Comparison of ENCODE assay signal across 8 cellular contexts in genomic region chr19:56120002-56120370, GRCh38. TPM values are rescaled to one million over a fixed set of nuclear protein-coding genes. Genes with fewer than 3 reads are reported as not detected.
A peak's percentile ranks its signal among the peaks of the same experiment; 100 is the strongest.
DNase-seq lines count a peak whose midpoint lies in the region; ATAC-seq, FAIRE-seq and TF ChIP-seq lines count a peak whose summit lies in the region.

No MANE protein-coding gene starts in this region.

- no peak for FAIRE-seq in urothelium cell line (lab: Jason Lieb, UNC)

- TF ChIP-seq CTCF in RWPE1 (conservative IDR thresholded peaks at IDR 0.05; ENCODE audit: low read depth) (no peak), epithelial cell of proximal tubule (conservative IDR thresholded peaks at IDR 0.05; ENCODE audit: low read depth, low read length) (no peak), osteocyte (IDR thresholded peaks at IDR 0.05) (no peak)

- no peaks in the 10 kb centered on the region for H3K27me3 Mint-ChIP-seq in CD8-positive, alpha-beta memory T cell
- no peaks in the 10 kb centered on the region for H3K27me3 Mint-ChIP-seq in osteocyte (ENCODE audit: unreplicated experiment)

- no peaks in the 10 kb centered on the region for H3K36me3 ChIP-seq in CD8-positive, alpha-beta memory T cell (ENCODE audit: insufficient read depth, low read length)

- ATAC-seq in GM18870 (IDR thresholded peaks at IDR 0.05; ENCODE audit: unreplicated experiment) = no peak

- no peak for DNase-seq in CD8-positive, alpha-beta memory T cell
- DNase-seq in RWPE1 (ENCODE audit: low spot score) (no peak), epithelial cell of proximal tubule (ENCODE audit: low read depth) (no peak), osteocyte (ENCODE audit: extremely low spot score, unreplicated experiment) (no peak), NCI-H2029 treated with DMSO at 0.1 percent for 48 hours (lab: John Stamatoyannopoulos, UW) (no peak), medulla oblongata (ENCODE audit: extremely low spot score) (no peak), urothelium cell line (ENCODE audit: low spot score) (no peak)

- peaks cover 0 to 5% (median 0%) of the 10 kb centered on the region in 3 donors for H3K36me3 Mint-ChIP-seq in CD8-positive, alpha-beta memory T cell
- no peaks in the 10 kb centered on the region for H3K36me3 Mint-ChIP-seq in osteocyte (ENCODE audit: unreplicated experiment)

- H3K4me1 Mint-ChIP-seq in CD8-positive, alpha-beta memory T cell = peaks cover 33 to 48% (median 40%) of the 10 kb centered on the region in 3 donors
- peaks cover 20% of the 10 kb centered on the region for H3K4me1 Mint-ChIP-seq in osteocyte (ENCODE audit: unreplicated experiment)

- H3K4me3 ChIP-seq in CD8-positive, alpha-beta memory T cell (ENCODE audit: low read length) = peak overlapping the region; percentile 53
- peak overlapping the region; percentile 75 for H3K4me3 ChIP-seq in epithelial cell of proximal tubule (ENCODE audit: low read depth, low read length)

- peak overlapping the region; percentile 76 to 90 (median 81) for H3K4me3 Mint-ChIP-seq in CD8-positive, alpha-beta memory T cell
- H3K4me3 Mint-ChIP-seq in osteocyte (ENCODE audit: unreplicated experiment) = peak overlapping the region; percentile 81

- H3K9me3 ChIP-seq in CD8-positive, alpha-beta memory T cell (ENCODE audit: low read length) = no peaks in the 10 kb centered on the region

- H3K27ac Mint-ChIP-seq in CD8-positive, alpha-beta memory T cell = peak overlapping the region in 7 of 8 donors; percentile 82 to 96 (median 90)
- peak overlapping the region; percentile 78 for H3K27ac Mint-ChIP-seq in osteocyte (ENCODE audit: unreplicated experiment)

- CTCF ChIA-PET in CD8-positive, alpha-beta memory T cell (lab: Charles Lee) = no interaction called here
- CTCF ChIA-PET in RWPE1 (lab: Yijun Ruan, JAX) = no interaction called here

- POLR2A ChIA-PET in CD8-positive, alpha-beta memory T cell (lab: Charles Lee) = no interaction called here
- POLR2A ChIA-PET in RWPE1 (lab: Yijun Ruan, JAX; ENCODE audit: low non-redundant PET) = no interaction called here

- H3K9me3 Mint-ChIP-seq in CD8-positive, alpha-beta memory T cell = no peaks in the 10 kb centered on the region
- H3K9me3 Mint-ChIP-seq in osteocyte (ENCODE audit: unreplicated experiment) = no peaks in the 10 kb centered on the region

- H3K27me3 ChIP-seq in CD8-positive, alpha-beta memory T cell (ENCODE audit: insufficient read depth, low read length, poor library complexity, severe bottlenecking) = no peaks in the 10 kb centered on the region

- peak overlapping the region; percentile 77 for H3K27ac ChIP-seq in CD8-positive, alpha-beta memory T cell (ENCODE audit: low read depth, low read length)
- peak overlapping the region; percentile 89 for H3K27ac ChIP-seq in RWPE1

- H3K4me1 ChIP-seq in CD8-positive, alpha-beta memory T cell (ENCODE audit: insufficient read depth, low read length) = peaks cover 26% of the 10 kb centered on the region

RNA-seq across cellular contexts. Expression of gene ZNF787, which starts 1.1 kb away (rescaled TPM):
- 10 to 100 TPM; 34.7 to 38.7 TPM for total RNA-seq in CD8-positive, alpha-beta memory T cell
- polyA plus RNA-seq in CD8-positive, alpha-beta memory T cell = 2.8 TPM
- 19.6 and 23.4 TPM in 2 replicates for total RNA-seq in epithelial cell of proximal tubule
- total RNA-seq in osteocyte = 27.8 and 31.4 TPM in 2 replicates

RNA-seq across cellular contexts. Expression of gene ZNF444, which starts 21.1 kb away (rescaled TPM):
- 10 to 100 TPM; 24.9 to 26.7 TPM for total RNA-seq in CD8-positive, alpha-beta memory T cell
- polyA plus RNA-seq in CD8-positive, alpha-beta memory T cell = 19.7 TPM
- 32.5 and 40.2 TPM in 2 replicates for total RNA-seq in epithelial cell of proximal tubule
- 41.6 and 47.9 TPM in 2 replicates for total RNA-seq in osteocyte

RNA-seq across cellular contexts. Expression of gene GALP, which starts 55.8 kb away (rescaled TPM):
- not detected for total RNA-seq in CD8-positive, alpha-beta memory T cell
- polyA plus RNA-seq in CD8-positive, alpha-beta memory T cell = not detected
- total RNA-seq in epithelial cell of proximal tubule (not detected in 2 replicates), osteocyte (not detected in 2 replicates)
